ENCODE assay signal across 15 cellular contexts in genomic region chr10:60123668-60124067, GRCh38.
DNase-seq lines count a peak whose midpoint lies in the region; ATAC-seq, FAIRE-seq and TF ChIP-seq lines count a peak whose summit lies in the region.
"Had no signal": no experiment of that assay in that cellular context is flagged by ENCODE, and none has a peak within 500 bp of the region (broad histone marks: within the 10 kb centered on the region; RNA-seq: fewer than 3 reads in every experiment).

No MANE protein-coding gene starts in this region.

- intact Hi-C loops in upper lobe of right lung (cut with DNase I), result no loop called here

- no peaks in the 10 kb centered on the region for H3K9me1 ChIP-seq in keratinocyte (ENCODE audit: control insufficient read depth, extremely low read depth, insufficient read depth, low read length)

- no peaks in the 10 kb centered on the region for H3K27me3 ChIP-seq in brain microvascular endothelial cell (replicated peaks)
- no peaks in the 10 kb centered on the region for H3K27me3 ChIP-seq in keratinocyte (ENCODE audit: control insufficient read depth, extremely low read depth, insufficient read depth, low read length)
- H3K27me3 ChIP-seq in thoracic aorta (replicated peaks; ENCODE audit: insufficient read depth), result no peaks in the 10 kb centered on the region
- no peaks in the 10 kb centered on the region for H3K27me3 ChIP-seq in upper lobe of right lung

- in situ Hi-C loops in brain microvascular endothelial cell (cut with HindIII; ENCODE audit: low pct_ligation_motif_present, low sequenced_read_pairs), result loop anchor here (25.0 kb wide), 1 partner anchor 314 kb away; no protein-coding TSS in a partner anchor

- H3K4me3 ChIP-seq in brain microvascular endothelial cell (ENCODE audit: low read depth, low read length), result no peak overlapping the region
- peak overlapping the region in 1 of 3 experiments; percentile 21 for H3K4me3 ChIP-seq in keratinocyte (ENCODE audit: control insufficient read depth in 2 of 3, extremely low read depth in 1 of 3, insufficient read depth in 2 of 3, low read depth in 1 of 3, low read length in 3 of 3)
- no peak overlapping the region for H3K4me3 ChIP-seq in thoracic aorta
- no peak overlapping the region for H3K4me3 ChIP-seq in upper lobe of right lung

- TF ChIP-seq POLR2A in GM12892 (IDR thresholded peaks at IDR 0.05; ENCODE audit: low read depth, low read length), result no peak

- FAIRE-seq in keratinocyte (lab: Jason Lieb, UNC) (no peak), GM12892 (lab: Jason Lieb, UNC) (no peak)

- no peaks in the 10 kb centered on the region for H3K79me2 ChIP-seq in keratinocyte (ENCODE audit: control insufficient read depth, insufficient read depth, low read length)

- H4K20me1 ChIP-seq in keratinocyte (ENCODE audit: control insufficient read depth, extremely low read depth, insufficient read depth, low read length), result no peaks in the 10 kb centered on the region

- ATAC-seq in thoracic aorta (ENCODE audit: insufficient number of reproducible peaks, low FRiP score, low read depth) (no peak), GM18511 (IDR thresholded peaks at IDR 0.05; ENCODE audit: unreplicated experiment) (no peak), upper lobe of right lung (no peak)
- ATAC-seq: stimulated activated naive CD8-positive, alpha-beta T cell treated with anti-CD3 and anti-CD28 coated beads, Interleukin-15, Interleukin-2, amounts not matched to agents 100 U/mL and 50 U/mL, for 24 hours had no signal

- no peaks in the 10 kb centered on the region for H3K36me3 ChIP-seq in brain microvascular endothelial cell (replicated peaks)
- no peaks in the 10 kb centered on the region for H3K36me3 ChIP-seq in keratinocyte (ENCODE audit: control insufficient read depth in 2 of 2, extremely low read depth in 1 of 2, insufficient read depth in 2 of 2, low read length in 2 of 2)
- no peaks in the 10 kb centered on the region for H3K36me3 ChIP-seq in thoracic aorta
- no peaks in the 10 kb centered on the region for H3K36me3 ChIP-seq in upper lobe of right lung

- H3K9me3 ChIP-seq in keratinocyte (ENCODE audit: control insufficient read depth, low read depth, low read length) (no peaks in the 10 kb centered on the region), thoracic aorta (no peaks in the 10 kb centered on the region), upper lobe of right lung (no peaks in the 10 kb centered on the region)

- peak; percentile 43 for DNase-seq in M059J (ENCODE audit: low read depth)
- DNase-seq in brain microvascular endothelial cell, result no peak
- no peak for DNase-seq in keratinocyte (ENCODE audit: low read depth, low spot score)
- no peak for DNase-seq in thoracic aorta (ENCODE audit: low spot score)
- DNase-seq in activated CD8-positive, alpha-beta memory T cell treated with anti-CD3 and anti-CD28 coated beads, Interleukin-2, amount 50 U/mL, for 48 hours, result no peak
- no peak for DNase-seq in GM12892 (ENCODE audit: insufficient read length)
- no peak for DNase-seq in upper lobe of right lung
- DNase-seq: activated naive CD4-positive, alpha-beta T cell treated with Interleukin-2 at 50 U/mL for 16 hours; H7; immature natural killer cell; Kasumi-1; NCI-H187 treated with DMSO at 0.1 percent for 48 hours; NCI-H524 treated with DMSO at 0.1 percent for 48 hours; stimulated activated naive CD8-positive, alpha-beta T cell treated with anti-CD3 and anti-CD28 coated beads, Interleukin-15, Interleukin-2, amounts not matched to agents 100 U/mL and 50 U/mL, for 24 hours had no signal

- H2AFZ ChIP-seq in keratinocyte (ENCODE audit: control insufficient read depth, low read length), result no peak overlapping the region

- no peak for TF ChIP-seq CTCF in brain microvascular endothelial cell (IDR thresholded peaks at IDR 0.05; ENCODE audit: low read depth, low read length, missing control alignments)
- TF ChIP-seq CTCF in keratinocyte (optimal IDR thresholded peaks at IDR 0.05 in 1 of 3, IDR thresholded peaks at IDR 0.05 in 1 of 3, conservative IDR thresholded peaks at IDR 0.05 in 1 of 3; ENCODE audit: extremely low read depth in 1 of 3, insufficient read depth in 2 of 3, low read length in 3 of 3), result no peak
- no peak for TF ChIP-seq CTCF in thoracic aorta (IDR thresholded peaks at IDR 0.05)
- TF ChIP-seq CTCF in upper lobe of right lung (IDR thresholded peaks at IDR 0.05), result no peak

- peaks cover 15% of the 10 kb centered on the region for H3K4me1 ChIP-seq in keratinocyte (ENCODE audit: control insufficient read depth, extremely low read depth, insufficient read depth, low read length)
- H3K4me1 ChIP-seq in thoracic aorta (ENCODE audit: control insufficient read depth in 1 of 2, low read depth in 2 of 2), result peaks cover 3 to 12% of the 10 kb centered on the region in 2 donors
- H3K4me1 ChIP-seq in upper lobe of right lung, result no peaks in the 10 kb centered on the region

- H3K9ac ChIP-seq in keratinocyte (ENCODE audit: control insufficient read depth, extremely low read depth, insufficient read depth, low read length), result no peak overlapping the region

- H3K27ac ChIP-seq in brain microvascular endothelial cell (peak overlapping the region; percentile 35), keratinocyte (ENCODE audit: control insufficient read depth, insufficient read depth, low read length) (peak overlapping the region; percentile 48), thoracic aorta (peak overlapping the region; percentile 43 to 74), upper lobe of right lung (no peak overlapping the region)

- H3K4me2 ChIP-seq in keratinocyte (ENCODE audit: control insufficient read depth, extremely low read depth, insufficient read depth, low read depth, low read length), result peak overlapping the region; percentile 68

- dilution Hi-C loops in keratinocyte (cut with MboI; ENCODE audit: extremely low pct_ligation_motif_present, low sequenced_read_pairs), result loop anchor here (25.0 kb wide), 2 partner anchors 89 to 314 kb away; no protein-coding TSS in a partner anchor
